In genomic region chr20:60271597-60271996, GRCh38 we compare ENCODE assay signal across 11 cellular contexts.
DNase-seq lines count a peak whose midpoint lies in the region; ATAC-seq and TF ChIP-seq lines count a peak whose summit lies in the region.
"Had no signal": no experiment of that assay in that cellular context is flagged by ENCODE, and none has a peak within 500 bp of the region (broad histone marks: within the 10 kb centered on the region; RNA-seq: fewer than 3 reads in every experiment).

No MANE protein-coding gene starts in this region.

- H4K20me1 ChIP-seq in DND-41 (ENCODE audit: insufficient read depth, low read length): no peaks in the 10 kb centered on the region
- no peaks in the 10 kb centered on the region for H4K20me1 ChIP-seq in KMS-11 (ENCODE audit: insufficient read depth)

- CTCF ChIA-PET in activated CD4-positive, alpha-beta memory T cell treated with anti-CD3 and anti-CD28 coated beads for 36 hours (lab: Charles Lee): interaction anchor here (0.6 to 1.7 kb wide), 2 partner anchors 8 to 9 kb away, joined by 5 to 8 read pairs; no protein-coding TSS in a partner anchor
- CTCF ChIA-PET in activated CD4-positive, alpha-beta memory T cell treated with anti-CD3 and anti-CD28 coated beads, Interleukin-2, amount 10 ng/mL, durations not matched to agents 7 days and 5 days (lab: Charles Lee): no interaction called here

- H3K27ac ChIP-seq in DND-41 (ENCODE audit: low read length) (peak overlapping the region; percentile 98), KMS-11 (no peak overlapping the region), brain microvascular endothelial cell (no peak overlapping the region)
- H3K27ac ChIP-seq: uterus had no signal

- H3K9me3 Mint-ChIP-seq in nephron: peaks cover 5% of the 10 kb centered on the region
- H3K9me3 Mint-ChIP-seq in activated CD4-positive, alpha-beta memory T cell treated with anti-CD3 and anti-CD28 coated beads for 36 hours: no peaks in the 10 kb centered on the region
- peaks cover 3% of the 10 kb centered on the region for H3K9me3 Mint-ChIP-seq in activated CD4-positive, alpha-beta memory T cell treated with anti-CD3 and anti-CD28 coated beads, Interleukin-2, amount 10 ng/mL, durations not matched to agents 7 days and 5 days

- no peak overlapping the region for H2AFZ ChIP-seq in DND-41 (ENCODE audit: low read depth, low read length)
- H2AFZ ChIP-seq in KMS-11 (ENCODE audit: low read depth): no peak overlapping the region

- H3K4me3 ChIP-seq in DND-41 (ENCODE audit: low read depth in 1 of 2, low read length in 2 of 2): no peak overlapping the region
- no peak overlapping the region for H3K4me3 ChIP-seq in KMS-11 (IDR thresholded peaks at IDR 0.05; ENCODE audit: insufficient read depth, low read depth, low read length)
- no peak overlapping the region for H3K4me3 ChIP-seq in brain microvascular endothelial cell (ENCODE audit: low read depth, low read length)
- H3K4me3 ChIP-seq: uterus had no signal

- H3K27ac Mint-ChIP-seq in nephron: no peak overlapping the region
- no peak overlapping the region for H3K27ac Mint-ChIP-seq in activated CD4-positive, alpha-beta memory T cell treated with anti-CD3 and anti-CD28 coated beads for 36 hours
- H3K27ac Mint-ChIP-seq in activated CD4-positive, alpha-beta memory T cell treated with anti-CD3 and anti-CD28 coated beads, Interleukin-2, amount 10 ng/mL, durations not matched to agents 7 days and 5 days: no peak overlapping the region

- in situ Hi-C loops in brain microvascular endothelial cell (cut with HindIII; ENCODE audit: low pct_ligation_motif_present, low sequenced_read_pairs): no loop called here

- peak overlapping the region; percentile 52 for H3K9ac ChIP-seq in DND-41 (ENCODE audit: low read depth, low read length)
- H3K9ac ChIP-seq in KMS-11: no peak overlapping the region

- TF ChIP-seq POLR2A in erythroblast (IDR thresholded peaks at IDR 0.05; ENCODE audit: low read length): no peak

- H3K4me1 Mint-ChIP-seq in nephron: peaks cover 18% of the 10 kb centered on the region
- peaks cover 14% of the 10 kb centered on the region for H3K4me1 Mint-ChIP-seq in activated CD4-positive, alpha-beta memory T cell treated with anti-CD3 and anti-CD28 coated beads for 36 hours (ENCODE audit: low read depth)
- H3K4me1 Mint-ChIP-seq in activated CD4-positive, alpha-beta memory T cell treated with anti-CD3 and anti-CD28 coated beads, Interleukin-2, amount 10 ng/mL, durations not matched to agents 7 days and 5 days: peaks cover 15% of the 10 kb centered on the region

- H3K4me1 ChIP-seq in DND-41 (ENCODE audit: insufficient read depth, low read length) (peaks cover 84% of the 10 kb centered on the region), KMS-11 (ENCODE audit: low read depth, poor library complexity, severe bottlenecking) (no peaks in the 10 kb centered on the region)
- H3K4me1 ChIP-seq: uterus had no signal

- peak; percentile 42; the same call in 2 of the 3 replicates for ATAC-seq in DND-41 (ENCODE audit: insufficient read depth, low read depth)

- H3K36me3 ChIP-seq in DND-41 (ENCODE audit: insufficient read depth, low read length): peaks cover 80% of the 10 kb centered on the region
- H3K36me3 ChIP-seq in KMS-11 (ENCODE audit: insufficient read depth): no peaks in the 10 kb centered on the region
- H3K36me3 ChIP-seq in brain microvascular endothelial cell (replicated peaks): no peaks in the 10 kb centered on the region
- H3K36me3 ChIP-seq: uterus had no signal

- H3K9me3 ChIP-seq in DND-41 (ENCODE audit: insufficient read depth, low read length, severe bottlenecking): peaks cover 17% of the 10 kb centered on the region
- H3K9me3 ChIP-seq: uterus had no signal

- H3K27me3 Mint-ChIP-seq in nephron (ENCODE audit: low read depth): peaks cover 43% of the 10 kb centered on the region
- peaks cover 1% of the 10 kb centered on the region for H3K27me3 Mint-ChIP-seq in activated CD4-positive, alpha-beta memory T cell treated with anti-CD3 and anti-CD28 coated beads for 36 hours
- no peaks in the 10 kb centered on the region for H3K27me3 Mint-ChIP-seq in activated CD4-positive, alpha-beta memory T cell treated with anti-CD3 and anti-CD28 coated beads, Interleukin-2, amount 10 ng/mL, durations not matched to agents 7 days and 5 days

- H3K36me3 Mint-ChIP-seq in nephron (ENCODE audit: low read depth): no peaks in the 10 kb centered on the region
- H3K36me3 Mint-ChIP-seq in activated CD4-positive, alpha-beta memory T cell treated with anti-CD3 and anti-CD28 coated beads for 36 hours: no peaks in the 10 kb centered on the region
- H3K36me3 Mint-ChIP-seq in activated CD4-positive, alpha-beta memory T cell treated with anti-CD3 and anti-CD28 coated beads, Interleukin-2, amount 10 ng/mL, durations not matched to agents 7 days and 5 days (ENCODE audit: low read depth): no peaks in the 10 kb centered on the region

- peak; percentile 59 for DNase-seq in DND-41
- DNase-seq in brain microvascular endothelial cell: no peak
- no peak for DNase-seq in erythroblast (lab: John Stamatoyannopoulos, UW)
- DNase-seq in activated CD4-positive, alpha-beta memory T cell treated with anti-CD3 and anti-CD28 coated beads for 36 hours: no peak
- DNase-seq in COLO829 (ENCODE audit: low spot score): no peak
- no peak for DNase-seq in activated CD4-positive, alpha-beta memory T cell treated with anti-CD3 and anti-CD28 coated beads, Interleukin-2, amount 10 ng/mL, durations not matched to agents 7 days and 5 days
- DNase-seq: activated effector memory CD4-positive, alpha-beta T cell treated with Interleukin-2 at 50 U/mL for 16 hours; EL; uterus had no signal

- H3K4me3 Mint-ChIP-seq in nephron: no peak overlapping the region
- no peak overlapping the region for H3K4me3 Mint-ChIP-seq in activated CD4-positive, alpha-beta memory T cell treated with anti-CD3 and anti-CD28 coated beads for 36 hours
- no peak overlapping the region for H3K4me3 Mint-ChIP-seq in activated CD4-positive, alpha-beta memory T cell treated with anti-CD3 and anti-CD28 coated beads, Interleukin-2, amount 10 ng/mL, durations not matched to agents 7 days and 5 days

- POLR2A ChIA-PET in activated CD4-positive, alpha-beta memory T cell treated with anti-CD3 and anti-CD28 coated beads for 36 hours (lab: Charles Lee): no interaction called here
- POLR2A ChIA-PET in activated CD4-positive, alpha-beta memory T cell treated with anti-CD3 and anti-CD28 coated beads, Interleukin-2, amount 10 ng/mL, durations not matched to agents 7 days and 5 days (lab: Charles Lee): no interaction called here

- H3K27me3 ChIP-seq in DND-41 (ENCODE audit: insufficient read depth, low read length, poor library complexity) (no peaks in the 10 kb centered on the region), KMS-11 (ENCODE audit: insufficient read depth, low read depth) (no peaks in the 10 kb centered on the region), brain microvascular endothelial cell (replicated peaks) (no peaks in the 10 kb centered on the region)
- H3K27me3 ChIP-seq: uterus had no signal

- intact Hi-C loops in activated CD4-positive, alpha-beta memory T cell treated with anti-CD3 and anti-CD28 coated beads for 36 hours (cut with micrococcal nuclease): no loop called here

- H3K79me2 ChIP-seq in DND-41 (ENCODE audit: insufficient read depth, low read length) (peaks cover 82% of the 10 kb centered on the region), KMS-11 (ENCODE audit: insufficient read depth, low read depth) (no peaks in the 10 kb centered on the region)

- TF ChIP-seq CTCF in DND-41 (IDR thresholded peaks at IDR 0.05; ENCODE audit: borderline replicate concordance, extremely low read depth, low read length, poor library complexity, severe bottlenecking) (peak; percentile 68), KMS-11 (conservative IDR thresholded peaks at IDR 0.05; ENCODE audit: low read depth, low read length) (peak; percentile 26; the same call in 1 of the 2 replicates), brain microvascular endothelial cell (IDR thresholded peaks at IDR 0.05; ENCODE audit: low read depth, low read length, missing control alignments) (peak; percentile 50), nephron (IDR thresholded peaks at IDR 0.05; ENCODE audit: unreplicated experiment in 3 of 3) (peak; percentile 32 to 50 (median 47))

- H3K4me2 ChIP-seq in DND-41 (ENCODE audit: insufficient read depth, low read length) (peak overlapping the region; percentile 37; the same call in 1 of the 2 replicates), KMS-11 (no peak overlapping the region)
